1 cellular context compared by ENCODE assay signal in the genomic region with DNA sequence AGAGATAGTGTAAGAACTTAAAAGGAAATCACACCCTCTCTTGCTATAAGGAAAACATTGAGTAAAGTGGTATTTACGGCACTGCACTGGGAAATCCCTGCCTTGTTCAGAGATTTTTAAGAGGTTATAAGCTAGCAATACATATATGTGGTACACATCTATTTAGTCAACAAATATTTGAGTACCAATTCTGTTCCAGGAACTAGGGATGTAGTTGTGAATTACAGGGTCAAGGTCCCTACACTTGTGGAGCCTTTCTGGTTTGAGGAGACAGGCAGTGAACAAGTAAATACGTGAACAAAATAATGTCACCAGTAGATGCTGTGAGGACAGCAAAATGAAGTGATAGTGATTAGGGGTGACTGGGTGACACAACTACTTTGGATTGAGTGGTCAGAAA.
TF ChIP-seq lines count a peak whose summit lies in the region.

No MANE protein-coding gene starts in this region.

TF ChIP-seq in IMR-90, 13 proteins besides CTCF, POLR2A, EP300 and RAD21 (continued from another document):
- TF ChIP-seq SMC3 (IDR thresholded peaks at IDR 0.05; ENCODE audit: low read depth, low read length), result no peak
- TF ChIP-seq NFE2L2 (IDR thresholded peaks at IDR 0.05; ENCODE audit: low read depth, low read length), result no peak
- no peak for TF ChIP-seq MXI1 (IDR thresholded peaks at IDR 0.05; ENCODE audit: borderline replicate concordance, low read depth, low read length)
- TF ChIP-seq FOS (IDR thresholded peaks at IDR 0.05; ENCODE audit: low read depth, low read length), result no peak
- TF ChIP-seq CHD1 (IDR thresholded peaks at IDR 0.05; ENCODE audit: low read depth, low read length), result no peak
- TF ChIP-seq MAZ (IDR thresholded peaks at IDR 0.05; ENCODE audit: borderline replicate concordance, low read depth, low read length), result no peak
- TF ChIP-seq, protein P1, sequence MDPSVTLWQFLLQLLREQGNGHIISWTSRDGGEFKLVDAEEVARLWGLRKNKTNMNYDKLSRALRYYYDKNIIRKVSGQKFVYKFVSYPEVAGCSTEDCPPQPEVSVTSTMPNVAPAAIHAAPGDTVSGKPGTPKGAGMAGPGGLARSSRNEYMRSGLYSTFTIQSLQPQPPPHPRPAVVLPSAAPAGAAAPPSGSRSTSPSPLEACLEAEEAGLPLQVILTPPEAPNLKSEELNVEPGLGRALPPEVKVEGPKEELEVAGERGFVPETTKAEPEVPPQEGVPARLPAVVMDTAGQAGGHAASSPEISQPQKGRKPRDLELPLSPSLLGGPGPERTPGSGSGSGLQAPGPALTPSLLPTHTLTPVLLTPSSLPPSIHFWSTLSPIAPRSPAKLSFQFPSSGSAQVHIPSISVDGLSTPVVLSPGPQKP (IDR thresholded peaks at IDR 0.05; ENCODE audit: borderline replicate concordance, low read depth, low read length), result no peak
